Comparison of ENCODE assay signal across 9 cellular contexts in the genomic region with DNA sequence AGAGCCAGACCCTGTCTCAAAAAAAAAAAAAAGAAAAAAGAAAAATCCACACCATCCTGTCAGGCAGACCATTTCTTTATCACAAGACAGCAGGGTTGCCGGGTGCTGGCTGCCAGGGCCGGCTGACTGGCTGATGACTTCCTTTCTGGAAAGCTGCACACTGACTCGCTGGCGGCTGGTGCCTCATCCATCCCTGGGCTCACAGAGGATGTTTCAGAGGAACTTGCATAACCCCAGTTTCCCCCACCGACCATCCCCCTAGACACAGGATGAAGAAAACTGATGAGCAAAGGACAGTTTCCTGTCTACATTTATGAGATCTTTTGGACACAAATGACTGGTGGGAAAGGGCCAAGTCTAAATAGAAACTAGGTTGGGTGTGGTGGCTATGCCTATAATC. TPM values are rescaled to one million over a fixed set of nuclear protein-coding genes. Genes with fewer than 3 reads are reported as not detected.
A peak's percentile ranks its signal among the peaks of the same experiment; 100 is the strongest.
DNase-seq lines count a peak whose midpoint lies in the region; ATAC-seq, FAIRE-seq and TF ChIP-seq lines count a peak whose summit lies in the region.
"Had no signal": no experiment of that assay in that cellular context is flagged by ENCODE, and none has a peak within 500 bp of the region (broad histone marks: within the 10 kb centered on the region; RNA-seq: fewer than 3 reads in every experiment).

No MANE protein-coding gene starts in this region.

- TF ChIP-seq POLR2A in H54 (IDR thresholded peaks at IDR 0.05; ENCODE audit: low read depth, low read length) = no peak

- DNase-seq in H54 (ENCODE audit: insufficient read length, low spot score) (peak; percentile 24), SKM-1 (lab: John Stamatoyannopoulos, UW; ENCODE audit: unreplicated experiment) (peak; percentile 85), foreskin keratinocyte (peak; percentile 28 to 37), sciatic nerve (ENCODE audit: low spot score) (peak; percentile 66), NCI-H2029 treated with DMSO at 0.1 percent for 48 hours (lab: John Stamatoyannopoulos, UW) (no peak), NCI-H1417 (lab: John Stamatoyannopoulos, UW) (no peak), endodermal cell (no peak)

- peaks cover 8% of the 10 kb centered on the region for H3K4me1 ChIP-seq in foreskin keratinocyte
- H3K4me1 ChIP-seq in endodermal cell (ENCODE audit: control insufficient read depth, insufficient read depth, low read length) = no peaks in the 10 kb centered on the region
- H3K4me1 ChIP-seq: SJSA1 had no signal

- no peak overlapping the region for H3K9ac ChIP-seq in endodermal cell (ENCODE audit: extremely low read depth, low read length, poor library complexity, severe bottlenecking)

- peaks cover 18% of the 10 kb centered on the region for H3K4me1 Mint-ChIP-seq in endodermal cell

- H3K4me3 ChIP-seq in endodermal cell (ENCODE audit: low read length) = no peak overlapping the region
- H3K4me3 ChIP-seq: SJSA1 had no signal

- H3K27me3 ChIP-seq in foreskin keratinocyte (no peaks in the 10 kb centered on the region), endodermal cell (ENCODE audit: control insufficient read depth, insufficient read depth, low read length, poor library complexity, severe bottlenecking) (no peaks in the 10 kb centered on the region)
- H3K27me3 ChIP-seq: SJSA1 had no signal

- intact Hi-C loops in sciatic nerve (cut with DNase I) = no loop called here

- no peaks in the 10 kb centered on the region for H3K9me3 ChIP-seq in endodermal cell (ENCODE audit: control insufficient read depth, low read length)
- H3K9me3 ChIP-seq: SJSA1 had no signal

- H3K27me3 Mint-ChIP-seq in endodermal cell (ENCODE audit: insufficient read depth) = no peaks in the 10 kb centered on the region

- TF ChIP-seq CTCF in foreskin keratinocyte (conservative IDR thresholded peaks at IDR 0.05) = no peak
- no peak for TF ChIP-seq CTCF in endodermal cell (conservative IDR thresholded peaks at IDR 0.05)

- H3K9me3 Mint-ChIP-seq in endodermal cell = no peaks in the 10 kb centered on the region

- H3K36me3 Mint-ChIP-seq in endodermal cell (ENCODE audit: low read depth) = no peaks in the 10 kb centered on the region

- H3K4me3 Mint-ChIP-seq in endodermal cell = no peak overlapping the region

- FAIRE-seq in H54 (lab: Jason Lieb, UNC) = no peak

- H3K27ac ChIP-seq in foreskin keratinocyte = no peak overlapping the region
- no peak overlapping the region for H3K27ac ChIP-seq in endodermal cell (ENCODE audit: low read depth, low read length)
- H3K27ac ChIP-seq: SJSA1 had no signal

- H3K36me3 ChIP-seq in endodermal cell (ENCODE audit: control insufficient read depth, insufficient read depth, low read length) = no peaks in the 10 kb centered on the region
- H3K36me3 ChIP-seq: SJSA1 had no signal

- H3K27ac Mint-ChIP-seq in endodermal cell = no peak overlapping the region

- 93% methylated on average over 5 of the region's 5 CpGs; no CpG with 5 or more reads in 1 of the 2 experiments for WGBS in endodermal cell (ENCODE audit: insufficient coverage in 1 of 2, insufficient read length in 1 of 2), 2 experiments

- peak; percentile 8 for ATAC-seq in foreskin keratinocyte
- peak; percentile 85 for ATAC-seq in sciatic nerve
- no peak for ATAC-seq in GM21381 (IDR thresholded peaks at IDR 0.05; ENCODE audit: unreplicated experiment)

RNA-seq across cellular contexts. Expression of a gene that starts 14.1 kb away (rescaled TPM):
- total RNA-seq in foreskin keratinocyte (12.1 and 13.0 TPM in 2 replicates), sciatic nerve (4.1 TPM), endodermal cell (1 to 10 TPM; 1.1 to 2.7 TPM)
- 7.7 and 8.2 TPM in 2 replicates for polyA plus RNA-seq in foreskin keratinocyte
- 0.18 TPM for polyA plus RNA-seq in endodermal cell (2013, experiment 1 of 2)
- 0.17 TPM for polyA plus RNA-seq in endodermal cell (2013, experiment 2 of 2)

RNA-seq across cellular contexts. Expression of a gene that starts 36.0 kb away (rescaled TPM):
- total RNA-seq in foreskin keratinocyte (25.6 and 28.2 TPM in 2 replicates), sciatic nerve (9.4 TPM), endodermal cell (10 to 100 TPM; 17.7 to 18.4 TPM)
- 22.2 and 27.6 TPM in 2 replicates for polyA plus RNA-seq in foreskin keratinocyte
- 10.4 TPM for polyA plus RNA-seq in endodermal cell (2013, experiment 1 of 2)
- 10.6 TPM for polyA plus RNA-seq in endodermal cell (2013, experiment 2 of 2)

Comparison
In these comparisons a context has a peak if more than half of its experiments do, and no peak if none do; other contexts are left out.
1. DNase-seq: peak in H54 (single experiment), SKM-1 (single experiment), foreskin keratinocyte (2 of 2) and sciatic nerve (single experiment); none in NCI-H2029 treated with DMSO at 0.1 percent for 48 hours (single experiment), NCI-H1417 (0 of 3) and endodermal cell (single experiment).